19 cellular contexts compared by ENCODE assay signal in the genomic region with DNA sequence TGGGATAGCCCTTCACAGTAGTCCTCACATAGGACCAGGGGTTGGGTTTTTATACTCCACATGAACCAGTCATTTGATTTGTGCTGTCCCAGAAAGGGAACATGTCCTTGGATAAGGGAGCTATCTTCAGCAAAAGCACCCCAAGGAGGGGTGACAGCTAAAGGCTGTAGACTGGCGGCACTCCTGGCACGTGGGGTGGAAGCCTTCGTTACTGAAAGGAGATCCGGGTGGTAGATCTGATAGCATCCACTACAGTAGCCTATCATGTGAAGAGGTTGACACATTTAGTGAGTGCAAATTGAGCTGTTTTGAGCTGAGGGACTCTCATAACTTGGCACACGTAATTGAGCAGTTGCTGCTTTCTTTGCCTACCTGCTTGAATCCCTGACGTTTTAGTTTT.
"Had no signal": no experiment of that assay in that cellular context is flagged by ENCODE, and none has a peak within 500 bp of the region (broad histone marks: within the 10 kb centered on the region; RNA-seq: fewer than 3 reads in every experiment).

No MANE protein-coding gene starts in this region.

- H3K36me3 ChIP-seq: stomach, thoracic aorta, transverse colon had no signal

- H3K27me3 ChIP-seq: stomach, transverse colon had no signal

- H3K36me3 Mint-ChIP-seq: naive thymus-derived CD8-positive, alpha-beta T cell had no signal

- H3K27ac Mint-ChIP-seq: naive thymus-derived CD8-positive, alpha-beta T cell had no signal

- H3K4me1 ChIP-seq: stomach, transverse colon had no signal

- H3K4me1 Mint-ChIP-seq: naive thymus-derived CD8-positive, alpha-beta T cell had no signal

- H3K27ac ChIP-seq: dorsolateral prefrontal cortex, stomach, thoracic aorta, transverse colon had no signal

- H3K4me3 ChIP-seq: dorsolateral prefrontal cortex, mucosa of descending colon, stomach, thoracic aorta, transverse colon had no signal

- DNase-seq: cortex of kidney; dorsolateral prefrontal cortex; effector CD8-positive, alpha-beta T cell; foreskin melanocyte; head of caudate nucleus; hypothalamus; kidney glomerular epithelial cell; mammary epithelial cell; mucosa of descending colon; naive thymus-derived CD8-positive, alpha-beta T cell; posterior cingulate gyrus; small intestine; stimulated activated CD4-positive, alpha-beta T cell treated with anti-CD3 and anti-CD28 coated beads, Interleukin-12 subunit alpha, Interleukin-12 subunit beta, amount 100 ng/mL, for 4 hours; stimulated activated naive CD4-positive, alpha-beta T cell; stomach; substantia nigra; transverse colon had no signal

- H3K4me3 Mint-ChIP-seq: naive thymus-derived CD8-positive, alpha-beta T cell had no signal

- H3K27me3 Mint-ChIP-seq: naive thymus-derived CD8-positive, alpha-beta T cell had no signal

- FAIRE-seq: islet of Langerhans, small intestine had no signal

- H3K9me3 ChIP-seq: mucosa of descending colon, stomach, thoracic aorta, transverse colon had no signal
